ENCODE assay signal across 21 cellular contexts in genomic region chr22:50608996-50609395, GRCh38. TPM values are rescaled to one million over a fixed set of nuclear protein-coding genes. Genes with fewer than 3 reads are reported as not detected.
DNase-seq lines count a peak whose midpoint lies in the region; ATAC-seq, FAIRE-seq and TF ChIP-seq lines count a peak whose summit lies in the region.
"Had no signal": no experiment of that assay in that cellular context is flagged by ENCODE, and none has a peak within 500 bp of the region (broad histone marks: within the 10 kb centered on the region; RNA-seq: fewer than 3 reads in every experiment).

No MANE protein-coding gene starts in this region.

- H2BK15ac ChIP-seq in H1 (ENCODE audit: low read length) (no peak overlapping the region), neuronal stem cell (ENCODE audit: low read length) (no peak overlapping the region)

- no peaks in the 10 kb centered on the region; a peak in 1 of 8 replicates for H3K36me3 ChIP-seq in H1 (ENCODE audit: control insufficient read depth in 2 of 4, insufficient read depth in 4 of 4, low read length in 3 of 4)
- peaks cover 0 to 34% of the 10 kb centered on the region in 2 donors for H3K36me3 ChIP-seq in neuronal stem cell (replicated peaks in 1 of 2; ENCODE audit: control insufficient read depth in 2 of 2, insufficient read depth in 2 of 2, low read length in 2 of 2)
- no peaks in the 10 kb centered on the region for H3K36me3 ChIP-seq in upper lobe of left lung
- H3K36me3 ChIP-seq: HAP-1 had no signal

- no peak overlapping the region for H3K14ac ChIP-seq in H1 (ENCODE audit: insufficient read length)
- peak overlapping the region; percentile 21 for H3K14ac ChIP-seq in neuronal stem cell (ENCODE audit: low read length)

- H3K9me3 ChIP-seq in H1 (ENCODE audit: insufficient read depth in 2 of 2, low read depth in 1 of 2, low read length in 1 of 2): no peaks in the 10 kb centered on the region
- H3K9me3 ChIP-seq in neuronal stem cell (replicated peaks in 1 of 2; ENCODE audit: control insufficient read depth in 2 of 2, insufficient read depth in 1 of 2, low read depth in 1 of 2, low read length in 2 of 2): no peaks in the 10 kb centered on the region
- no peaks in the 10 kb centered on the region for H3K9me3 ChIP-seq in upper lobe of left lung
- H3K9me3 ChIP-seq: Caco-2, HAP-1 had no signal

- ATAC-seq in upper lobe of left lung (ENCODE audit: low FRiP score in 2 of 2) (no peak), HG03159 (IDR thresholded peaks at IDR 0.05; ENCODE audit: unreplicated experiment) (no peak), GM21825 (IDR thresholded peaks at IDR 0.05; ENCODE audit: unreplicated experiment) (no peak)
- ATAC-seq: CD8-positive, alpha-beta T cell; GM23338 had no signal

- WGBS in H1 (ENCODE audit: extremely low coverage in 1 of 2, insufficient coverage in 1 of 2, insufficient read length in 1 of 2, insufficient replicate concordance in 2 of 2, low coverage in 1 of 2, low lambda C conversion rate in 2 of 2, missing lambda C conversion rate in 1 of 2), 2 experiments: 94% methylated on average over 10 of the region's 10 CpGs; no CpG with 5 or more reads in 1 of the 2 experiments
- WGBS in neuronal stem cell (ENCODE audit: extremely low coverage in 2 of 2, insufficient read length in 2 of 2, insufficient replicate concordance in 1 of 2), 2 donors: no CpG with 5 or more reads among the region's 10 CpGs
- 85 to 92% methylated on average over 10 of the region's 10 CpGs for WGBS in upper lobe of left lung, 2 donors

- no peaks in the 10 kb centered on the region; the same call in 1 of the 2 replicates for H3K23me2 ChIP-seq in H1 (ENCODE audit: low read depth, low read length)

- no peak overlapping the region for H2BK20ac ChIP-seq in H1 (ENCODE audit: low read length)

- no peak for TF ChIP-seq RAD21 in H1 (IDR thresholded peaks at IDR 0.05 in 1 of 2, conservative IDR thresholded peaks at IDR 0.05 in 1 of 2; ENCODE audit: low read depth in 2 of 2, low read length in 2 of 2)

- H3K4me3 ChIP-seq in H1 (ENCODE audit: extremely low read depth in 1 of 4, insufficient read depth in 2 of 4, low read depth in 3 of 4, low read length in 4 of 4) (no peak overlapping the region), neuronal stem cell (ENCODE audit: low read length in 2 of 2) (no peak overlapping the region), upper lobe of left lung (no peak overlapping the region)
- H3K4me3 ChIP-seq: GM23338, HAP-1 had no signal

- H2BK12ac ChIP-seq in H1 (ENCODE audit: low read depth, low read length) (0 out of 2 replicates have a peak overlapping the region, but pooled peaks have one; percentile 17), neuronal stem cell (ENCODE audit: low read length) (no peak overlapping the region)

- DNase-seq in HuH-7.5 (ENCODE audit: low spot score) (peak; percentile 31), H1 (ENCODE audit: low read depth in 1 of 2, low spot score in 2 of 2) (no peak), neuronal stem cell (ENCODE audit: low spot score) (no peak), upper lobe of left lung (peak; percentile 8 to 52)
- no peak for DNase-seq in activated naive CD4-positive, alpha-beta T cell (lab: John Stamatoyannopoulos, UW)
- DNase-seq: C1 segment of cervical spinal cord, Caco-2, DMS153, DND-41, HFFc6 had no signal

- peaks cover 0 to 13% (median 3%) of the 10 kb centered on the region in 4 experiments; a peak in 4 of 7 replicates for H3K4me1 ChIP-seq in H1 (replicated peaks in 1 of 4; ENCODE audit: control insufficient read depth in 3 of 4, insufficient read depth in 4 of 4, low read length in 3 of 4)
- peaks cover 0 to 3% of the 10 kb centered on the region in 2 donors for H3K4me1 ChIP-seq in neuronal stem cell (ENCODE audit: control insufficient read depth in 2 of 2, insufficient read depth in 1 of 2, low read depth in 1 of 2, low read length in 2 of 2)
- H3K4me1 ChIP-seq in upper lobe of left lung: peaks cover 0 to 17% (median 11%) of the 10 kb centered on the region in 4 donors
- H3K4me1 ChIP-seq: Caco-2, HAP-1 had no signal

- H3K4me2 ChIP-seq in H1 (ENCODE audit: insufficient read depth in 1 of 2, low read depth in 2 of 2, low read length in 2 of 2) (no peak overlapping the region), neuronal stem cell (ENCODE audit: insufficient read depth, low read length, poor library complexity, severe bottlenecking) (no peak overlapping the region)
- H3K4me2 ChIP-seq: GM23338 had no signal

- no peak overlapping the region for H3K18ac ChIP-seq in H1 (ENCODE audit: extremely low read depth, low read length)
- peak overlapping the region; percentile 6 for H3K18ac ChIP-seq in neuronal stem cell (ENCODE audit: low read length)

- no peak overlapping the region for H4K8ac ChIP-seq in H1 (ENCODE audit: extremely low read depth, insufficient read depth, low read length)
- H4K8ac ChIP-seq in neuronal stem cell (ENCODE audit: low read depth, low read length): no peak overlapping the region

- H2AK5ac ChIP-seq in H1 (ENCODE audit: low read depth, low read length) (no peak overlapping the region), neuronal stem cell (ENCODE audit: low read depth, low read length) (no peak overlapping the region)

- TF ChIP-seq CTCF in H1 (IDR thresholded peaks at IDR 0.05; ENCODE audit: control extremely low read depth in 1 of 3, insufficient read depth in 1 of 3, low read depth in 1 of 3, low read length in 3 of 3): no peak
- no peak for TF ChIP-seq CTCF in upper lobe of left lung (IDR thresholded peaks at IDR 0.05)

- H3K56ac ChIP-seq in H1 (replicated peaks; ENCODE audit: insufficient read length, low read depth, low read length): no peak overlapping the region

- CTCF ChIA-PET in H1 (lab: Charles Lee; ENCODE audit: partially characterized antibody): interaction anchor here (0.8 to 5.4 kb wide), 7 partner anchors 12 to 111 kb away, joined by 3 to 39 read pairs (median 3); partner anchors contain the start of genes ARSA and SYCE3

- H3K27me3 ChIP-seq in H1 (replicated peaks in 1 of 4; ENCODE audit: control insufficient read depth in 3 of 4, extremely low read depth in 1 of 4, insufficient read depth in 3 of 4, low read length in 3 of 4) (peaks cover 15 to 34% (median 25%) of the 10 kb centered on the region in 4 experiments), neuronal stem cell (ENCODE audit: control insufficient read depth in 3 of 3, insufficient read depth in 3 of 3, low read depth in 1 of 3, low read length in 3 of 3) (peaks cover 0 to 5% (median 0%) of the 10 kb centered on the region in 3 experiments), upper lobe of left lung (peaks cover 0 to 5% (median 2%) of the 10 kb centered on the region in 4 donors)

- POLR2A ChIA-PET in H1 (lab: Charles Lee; ENCODE audit: partially characterized antibody): no interaction called here

- no peak overlapping the region for H2BK120ac ChIP-seq in H1 (replicated peaks; ENCODE audit: low read depth, low read length)
- no peak overlapping the region for H2BK120ac ChIP-seq in neuronal stem cell (ENCODE audit: low read depth, low read length)

- no peak overlapping the region for H3K9ac ChIP-seq in H1 (replicated peaks in 1 of 4; ENCODE audit: extremely low read depth in 1 of 4, low read depth in 3 of 4, low read length in 3 of 4)
- H3K9ac ChIP-seq in neuronal stem cell (ENCODE audit: low read depth, low read length, poor library complexity): peak overlapping the region; percentile 70

- H4K91ac ChIP-seq in H1 (replicated peaks; ENCODE audit: insufficient read length, low read length): no peak overlapping the region
- no peak overlapping the region for H4K91ac ChIP-seq in neuronal stem cell (ENCODE audit: low read depth, low read length, poor library complexity)

- H4K5ac ChIP-seq in H1 (ENCODE audit: insufficient read length, low read depth, low read length): no peak overlapping the region

- FAIRE-seq in H1 (lab: Jason Lieb, UNC): no peak
- FAIRE-seq: G401.6, GM12892, GM19239, H54 had no signal

- H3K79me2 ChIP-seq in H1 (ENCODE audit: control insufficient read depth in 1 of 2, insufficient read depth in 2 of 2, low read length in 2 of 2): no peaks in the 10 kb centered on the region

- no peak overlapping the region for H2BK5ac ChIP-seq in H1 (ENCODE audit: low read depth, low read length)
- no peak overlapping the region for H2BK5ac ChIP-seq in neuronal stem cell (ENCODE audit: low read length)

- no peak for TF ChIP-seq POLR2A in H1 (IDR thresholded peaks at IDR 0.05; ENCODE audit: control extremely low read depth in 1 of 2, low read depth in 2 of 2, low read length in 2 of 2)
- no peak for TF ChIP-seq POLR2A in upper lobe of left lung (IDR thresholded peaks at IDR 0.05)

- no peak overlapping the region for H3K4ac ChIP-seq in H1 (replicated peaks; ENCODE audit: insufficient read length, low read depth, low read length)
- no peak overlapping the region for H3K4ac ChIP-seq in neuronal stem cell (ENCODE audit: low read length)

- TF ChIP-seq EP300 in H1 (IDR thresholded peaks at IDR 0.05; ENCODE audit: borderline replicate concordance in 1 of 2, low read depth in 2 of 2, low read length in 2 of 2) (no peak), upper lobe of left lung (IDR thresholded peaks at IDR 0.05) (no peak)

- H3K23ac ChIP-seq in H1 (ENCODE audit: insufficient read length): no peak overlapping the region
- H3K23ac ChIP-seq in neuronal stem cell (ENCODE audit: low read depth, low read length, poor library complexity): no peak overlapping the region

- H3K27ac ChIP-seq in H1 (ENCODE audit: low read depth, low read length) (no peak overlapping the region), neuronal stem cell (replicated peaks; ENCODE audit: low read length) (no peak overlapping the region), upper lobe of left lung (no peak overlapping the region)

- peaks cover 0 to 6% of the 10 kb centered on the region in 2 experiments for H4K20me1 ChIP-seq in H1 (replicated peaks in 1 of 2; ENCODE audit: control insufficient read depth in 1 of 2, insufficient read depth in 2 of 2, low read length in 2 of 2)

- H3K79me1 ChIP-seq in H1 (ENCODE audit: low read depth, low read length): no peaks in the 10 kb centered on the region
- no peaks in the 10 kb centered on the region for H3K79me1 ChIP-seq in neuronal stem cell (ENCODE audit: low read depth, low read length)

- no peak overlapping the region for H2AFZ ChIP-seq in H1 (ENCODE audit: low read length)
- no peak overlapping the region for H2AFZ ChIP-seq in neuronal stem cell (ENCODE audit: low read length)
- H2AFZ ChIP-seq: GM23338 had no signal

RNA-seq across cellular contexts. Expression of gene MAPK8IP2, which starts 8.4 kb away (rescaled TPM):
- total RNA-seq in H1 (2021; fragmentation: NEBNext Ultra II Directional; extraction: Animal tissue kit (Norgen Biotek cat#: 25700)): 5.5 and 6.7 TPM in 2 replicates
- polyA plus RNA-seq in H1 (2011; rRNA removed): 1.5 and 1.7 TPM in 2 replicates
- polyA plus RNA-seq in H1 (2011; cell fraction: cytosol; rRNA removed): 1.2 TPM
- 2.4 TPM for polyA plus RNA-seq in H1 (2011; cell fraction: nucleus; rRNA removed)
- 1.9 to 2.6 TPM (median 2.4 TPM) in 4 replicates for polyA plus RNA-seq in H1 (2012, experiment 1 of 2)
- 2.3 TPM for polyA plus RNA-seq in H1 (2012, experiment 2 of 2)
- polyA plus RNA-seq in H1 (2013, experiment 1 of 2): 2.5 TPM
- 2.9 TPM for polyA plus RNA-seq in H1 (2013, experiment 2 of 2)
- 0.44 and 0.83 TPM in 2 replicates for polyA minus RNA-seq in H1 (2011; rRNA and poly(A)+ RNA removed)
- polyA minus RNA-seq in H1 (2011; cell fraction: cytosol; rRNA and poly(A)+ RNA removed): 1.4 TPM
- polyA minus RNA-seq in H1 (2011; cell fraction: nucleus; rRNA and poly(A)+ RNA removed): 1.00 TPM
- 1.2 TPM for polyA plus RNA-seq in neuronal stem cell (2013, experiment 1 of 2)
- 1.2 TPM for polyA plus RNA-seq in neuronal stem cell (2013, experiment 2 of 2)
- 1 to 10 TPM; 1.0 to 5.5 (median 3.4) TPM for total RNA-seq in upper lobe of left lung

RNA-seq across cellular contexts. Expression of gene ARSA, which starts 19.0 kb away (rescaled TPM):
- total RNA-seq in H1 (2021; fragmentation: NEBNext Ultra II Directional; extraction: Animal tissue kit (Norgen Biotek cat#: 25700)): 7.7 and 9.8 TPM in 2 replicates
- polyA plus RNA-seq in H1 (2011; rRNA removed): 10.1 and 14.3 TPM in 2 replicates
- polyA plus RNA-seq in H1 (2011; cell fraction: cytosol; rRNA removed): 8.5 TPM
- 49.1 TPM for polyA plus RNA-seq in H1 (2011; cell fraction: nucleus; rRNA removed)
- polyA plus RNA-seq in H1 (2012, experiment 1 of 2): 8.3 to 12.4 TPM (median 11.3 TPM) in 4 replicates
- polyA plus RNA-seq in H1 (2012, experiment 2 of 2): 10.7 TPM
- 9.1 TPM for polyA plus RNA-seq in H1 (2013, experiment 1 of 2)
- 8.0 TPM for polyA plus RNA-seq in H1 (2013, experiment 2 of 2)
- 4.2 and 4.7 TPM in 2 replicates for polyA minus RNA-seq in H1 (2011; rRNA and poly(A)+ RNA removed)
- 7.0 TPM for polyA minus RNA-seq in H1 (2011; cell fraction: cytosol; rRNA and poly(A)+ RNA removed)
- 12.1 TPM for polyA minus RNA-seq in H1 (2011; cell fraction: nucleus; rRNA and poly(A)+ RNA removed)
- 16.8 TPM for polyA plus RNA-seq in neuronal stem cell (2013, experiment 1 of 2)
- polyA plus RNA-seq in neuronal stem cell (2013, experiment 2 of 2): 15.2 TPM
- total RNA-seq in upper lobe of left lung: 10 to 100 TPM; 29.8 to 99.0 (median 59.2) TPM

RNA-seq across cellular contexts. Expression of gene CHKB, which starts 26.3 kb away (rescaled TPM):
- total RNA-seq in H1 (2021; fragmentation: NEBNext Ultra II Directional; extraction: Animal tissue kit (Norgen Biotek cat#: 25700)): 42.2 and 51.8 TPM in 2 replicates
- 27.9 and 28.4 TPM in 2 replicates for polyA plus RNA-seq in H1 (2011; rRNA removed)
- 45.6 TPM for polyA plus RNA-seq in H1 (2011; cell fraction: cytosol; rRNA removed)
- 170 TPM for polyA plus RNA-seq in H1 (2011; cell fraction: nucleus; rRNA removed)
- 46.9 to 53.6 TPM (median 51.5 TPM) in 4 replicates for polyA plus RNA-seq in H1 (2012, experiment 1 of 2)
- 38.3 TPM for polyA plus RNA-seq in H1 (2012, experiment 2 of 2)
- 42.5 TPM for polyA plus RNA-seq in H1 (2013, experiment 1 of 2)
- 37.9 TPM for polyA plus RNA-seq in H1 (2013, experiment 2 of 2)
- polyA minus RNA-seq in H1 (2011; rRNA and poly(A)+ RNA removed): 18.4 and 19.3 TPM in 2 replicates
- polyA minus RNA-seq in H1 (2011; cell fraction: cytosol; rRNA and poly(A)+ RNA removed): 15.9 TPM
- 35.6 TPM for polyA minus RNA-seq in H1 (2011; cell fraction: nucleus; rRNA and poly(A)+ RNA removed)
- polyA plus RNA-seq in neuronal stem cell (2013, experiment 1 of 2): 39.2 TPM
- polyA plus RNA-seq in neuronal stem cell (2013, experiment 2 of 2): 37.2 TPM
- 100 to 1,000 TPM in 2 of 6 donors, 10 to 100 TPM in 4; 42.7 to 294 (median 87.8) TPM for total RNA-seq in upper lobe of left lung

RNA-seq across cellular contexts. Expression of gene CPT1B, which starts 30.8 kb away (rescaled TPM):
- 33.1 and 36.2 TPM in 2 replicates for total RNA-seq in H1 (2021; fragmentation: NEBNext Ultra II Directional; extraction: Animal tissue kit (Norgen Biotek cat#: 25700))
- 34.2 and 47.7 TPM in 2 replicates for polyA plus RNA-seq in H1 (2011; rRNA removed)
- polyA plus RNA-seq in H1 (2011; cell fraction: cytosol; rRNA removed): 48.0 TPM
- polyA plus RNA-seq in H1 (2011; cell fraction: nucleus; rRNA removed): 378 TPM
- 46.3 to 71.2 TPM (median 63.2 TPM) in 4 replicates for polyA plus RNA-seq in H1 (2012, experiment 1 of 2)
- 31.6 TPM for polyA plus RNA-seq in H1 (2012, experiment 2 of 2)
- polyA plus RNA-seq in H1 (2013, experiment 1 of 2): 15.9 TPM
- 15.5 TPM for polyA plus RNA-seq in H1 (2013, experiment 2 of 2)
- polyA minus RNA-seq in H1 (2011; rRNA and poly(A)+ RNA removed): 20.9 and 22.0 TPM in 2 replicates
- polyA minus RNA-seq in H1 (2011; cell fraction: cytosol; rRNA and poly(A)+ RNA removed): 12.0 TPM
- 46.3 TPM for polyA minus RNA-seq in H1 (2011; cell fraction: nucleus; rRNA and poly(A)+ RNA removed)
- 25.7 TPM for polyA plus RNA-seq in neuronal stem cell (2013, experiment 1 of 2)
- 25.4 TPM for polyA plus RNA-seq in neuronal stem cell (2013, experiment 2 of 2)
- total RNA-seq in upper lobe of left lung: 10 to 100 TPM in 5 of 6 donors, 1 to 10 TPM in 1; 7.3 to 54.5 (median 19.4) TPM

RNA-seq across cellular contexts. Expression of gene SYCE3, which starts 46.3 kb away (rescaled TPM):
- total RNA-seq in H1 (2021; fragmentation: NEBNext Ultra II Directional; extraction: Animal tissue kit (Norgen Biotek cat#: 25700)): not detected in 2 replicates
- 1.9 and 2.9 TPM in 2 replicates for polyA plus RNA-seq in H1 (2011; rRNA removed)
- 5.7 TPM for polyA plus RNA-seq in H1 (2011; cell fraction: cytosol; rRNA removed)
- 0.41 TPM for polyA plus RNA-seq in H1 (2011; cell fraction: nucleus; rRNA removed)
- 1.2 to 2.5 TPM (median 1.6 TPM) in 4 replicates for polyA plus RNA-seq in H1 (2012, experiment 1 of 2)
- not detected for polyA plus RNA-seq in H1 (2012, experiment 2 of 2)
- polyA plus RNA-seq in H1 (2013, experiment 1 of 2): 0.91 TPM
- 0.77 TPM for polyA plus RNA-seq in H1 (2013, experiment 2 of 2)
- polyA minus RNA-seq in H1 (2011; rRNA and poly(A)+ RNA removed): not detected in 2 replicates
- not detected for polyA minus RNA-seq in H1 (2011; cell fraction: cytosol; rRNA and poly(A)+ RNA removed)
- not detected for polyA minus RNA-seq in H1 (2011; cell fraction: nucleus; rRNA and poly(A)+ RNA removed)
- polyA plus RNA-seq in neuronal stem cell (2013, experiment 1 of 2): 1.7 TPM
- 1.6 TPM for polyA plus RNA-seq in neuronal stem cell (2013, experiment 2 of 2)
- 1 to 10 TPM in 1 of 6 donors, not detected in 5; 3.4 TPM for total RNA-seq in upper lobe of left lung
- total RNA-seq: A673; Caco-2; CD8-positive, alpha-beta T cell; GM23338; HFFc6 had no signal
- polyA plus RNA-seq: BJ, GM23338 had no signal

Comparison
In these comparisons a context has a peak if more than half of its experiments do, and no peak if none do; other contexts are left out.
1. DNase-seq: peak in HuH-7.5 (single experiment) and upper lobe of left lung (2 of 2); none in H1 (0 of 2), neuronal stem cell (single experiment) and activated naive CD4-positive, alpha-beta T cell (0 of 4).